8 cellular contexts compared by ENCODE assay signal in genomic region chr3:183515968-183516851, GRCh38. TPM values are rescaled to one million over a fixed set of nuclear protein-coding genes. Genes with fewer than 3 reads are reported as not detected.
DNase-seq lines count a peak whose midpoint lies in the region; ATAC-seq and TF ChIP-seq lines count a peak whose summit lies in the region.

No MANE protein-coding gene starts in this region.

- H3K27ac Mint-ChIP-seq in T-helper 2 cell treated with Interferon-gamma antibody and Interleukin-4, amounts not matched to agents 5 μg/mL and 100 μg/mL, for 36 hours: peak overlapping the region; percentile 91
- H3K27ac Mint-ChIP-seq in dendritic cell treated with granulocyte-macrophage colony-stimulating factor and Interleukin-4, amounts not matched to agents 40 ng/mL and 50 ng/mL, for 4 days: peak overlapping the region; percentile 19
- H3K27ac Mint-ChIP-seq in stimulated activated memory B cell treated with anti-CD40 and anti-IgM and Interleukin-4, amounts not matched to agents 10 μg/mL and 1 μg/mL and 100 μg/mL, for 72 hours: peak overlapping the region; percentile 71
- no peak overlapping the region for H3K27ac Mint-ChIP-seq in osteocyte (ENCODE audit: unreplicated experiment)

- ATAC-seq in GM18520 (IDR thresholded peaks at IDR 0.05; ENCODE audit: unreplicated experiment) (peak; percentile 61), HG02973 (IDR thresholded peaks at IDR 0.05; ENCODE audit: unreplicated experiment) (peak; percentile 60)
- peak; percentile 91 for ATAC-seq in stimulated activated memory B cell treated with anti-CD40 and anti-IgM and Interleukin-4, amounts not matched to agents 10 μg/mL and 1 μg/mL and 100 μg/mL, for 72 hours

- peaks cover 68% of the 10 kb centered on the region for H3K4me1 Mint-ChIP-seq in T-helper 2 cell treated with Interferon-gamma antibody and Interleukin-4, amounts not matched to agents 5 μg/mL and 100 μg/mL, for 36 hours (ENCODE audit: low read depth)
- H3K4me1 Mint-ChIP-seq in dendritic cell treated with granulocyte-macrophage colony-stimulating factor and Interleukin-4, amounts not matched to agents 40 ng/mL and 50 ng/mL, for 4 days (ENCODE audit: low read depth): peaks cover 49% of the 10 kb centered on the region
- peaks cover 89% of the 10 kb centered on the region for H3K4me1 Mint-ChIP-seq in stimulated activated memory B cell treated with anti-CD40 and anti-IgM and Interleukin-4, amounts not matched to agents 10 μg/mL and 1 μg/mL and 100 μg/mL, for 72 hours
- H3K4me1 Mint-ChIP-seq in osteocyte (ENCODE audit: unreplicated experiment): peaks cover 8% of the 10 kb centered on the region

- no peak for TF ChIP-seq CTCF in osteocyte (IDR thresholded peaks at IDR 0.05)

- peaks cover 34% of the 10 kb centered on the region for H3K36me3 Mint-ChIP-seq in T-helper 2 cell treated with Interferon-gamma antibody and Interleukin-4, amounts not matched to agents 5 μg/mL and 100 μg/mL, for 36 hours (ENCODE audit: low read depth)
- peaks cover 31% of the 10 kb centered on the region for H3K36me3 Mint-ChIP-seq in dendritic cell treated with granulocyte-macrophage colony-stimulating factor and Interleukin-4, amounts not matched to agents 40 ng/mL and 50 ng/mL, for 4 days (ENCODE audit: low read depth)
- H3K36me3 Mint-ChIP-seq in stimulated activated memory B cell treated with anti-CD40 and anti-IgM and Interleukin-4, amounts not matched to agents 10 μg/mL and 1 μg/mL and 100 μg/mL, for 72 hours: peaks cover 43% of the 10 kb centered on the region
- H3K36me3 Mint-ChIP-seq in osteocyte (ENCODE audit: unreplicated experiment): no peaks in the 10 kb centered on the region

- H3K27me3 Mint-ChIP-seq in T-helper 2 cell treated with Interferon-gamma antibody and Interleukin-4, amounts not matched to agents 5 μg/mL and 100 μg/mL, for 36 hours (ENCODE audit: low read depth): no peaks in the 10 kb centered on the region
- peaks cover 10% of the 10 kb centered on the region for H3K27me3 Mint-ChIP-seq in dendritic cell treated with granulocyte-macrophage colony-stimulating factor and Interleukin-4, amounts not matched to agents 40 ng/mL and 50 ng/mL, for 4 days
- H3K27me3 Mint-ChIP-seq in stimulated activated memory B cell treated with anti-CD40 and anti-IgM and Interleukin-4, amounts not matched to agents 10 μg/mL and 1 μg/mL and 100 μg/mL, for 72 hours: no peaks in the 10 kb centered on the region
- H3K27me3 Mint-ChIP-seq in osteocyte (ENCODE audit: unreplicated experiment): peaks cover 33% of the 10 kb centered on the region

- intact Hi-C loops in dendritic cell treated with granulocyte-macrophage colony-stimulating factor and Interleukin-4, amounts not matched to agents 40 ng/mL and 50 ng/mL, for 4 days (cut with micrococcal nuclease): no loop called here

- no peaks in the 10 kb centered on the region for H3K9me3 Mint-ChIP-seq in T-helper 2 cell treated with Interferon-gamma antibody and Interleukin-4, amounts not matched to agents 5 μg/mL and 100 μg/mL, for 36 hours
- H3K9me3 Mint-ChIP-seq in dendritic cell treated with granulocyte-macrophage colony-stimulating factor and Interleukin-4, amounts not matched to agents 40 ng/mL and 50 ng/mL, for 4 days: no peaks in the 10 kb centered on the region
- peaks cover 3% of the 10 kb centered on the region for H3K9me3 Mint-ChIP-seq in stimulated activated memory B cell treated with anti-CD40 and anti-IgM and Interleukin-4, amounts not matched to agents 10 μg/mL and 1 μg/mL and 100 μg/mL, for 72 hours
- no peaks in the 10 kb centered on the region for H3K9me3 Mint-ChIP-seq in osteocyte (ENCODE audit: unreplicated experiment)

- peak overlapping the region; percentile 68 for H3K4me3 Mint-ChIP-seq in T-helper 2 cell treated with Interferon-gamma antibody and Interleukin-4, amounts not matched to agents 5 μg/mL and 100 μg/mL, for 36 hours
- no peak overlapping the region for H3K4me3 Mint-ChIP-seq in dendritic cell treated with granulocyte-macrophage colony-stimulating factor and Interleukin-4, amounts not matched to agents 40 ng/mL and 50 ng/mL, for 4 days
- H3K4me3 Mint-ChIP-seq in stimulated activated memory B cell treated with anti-CD40 and anti-IgM and Interleukin-4, amounts not matched to agents 10 μg/mL and 1 μg/mL and 100 μg/mL, for 72 hours: no peak overlapping the region
- no peak overlapping the region for H3K4me3 Mint-ChIP-seq in osteocyte (ENCODE audit: unreplicated experiment)

- peak; percentile 61 for DNase-seq in T-helper 2 cell treated with Interferon-gamma antibody and Interleukin-4, amounts not matched to agents 5 μg/mL and 100 μg/mL, for 36 hours (ENCODE audit: low spot score)
- DNase-seq in hippocampal formation (lab: John Stamatoyannopoulos, UW) (no peak), osteocyte (ENCODE audit: extremely low spot score, unreplicated experiment) (no peak), D341Med (ENCODE audit: low spot score) (no peak)

RNA-seq across cellular contexts. Expression of gene KLHL6, which starts 39.3 kb away (rescaled TPM):
- not detected in 2 replicates for total RNA-seq in osteocyte
